ENCODE assay signal across 7 cellular contexts in the genomic region with DNA sequence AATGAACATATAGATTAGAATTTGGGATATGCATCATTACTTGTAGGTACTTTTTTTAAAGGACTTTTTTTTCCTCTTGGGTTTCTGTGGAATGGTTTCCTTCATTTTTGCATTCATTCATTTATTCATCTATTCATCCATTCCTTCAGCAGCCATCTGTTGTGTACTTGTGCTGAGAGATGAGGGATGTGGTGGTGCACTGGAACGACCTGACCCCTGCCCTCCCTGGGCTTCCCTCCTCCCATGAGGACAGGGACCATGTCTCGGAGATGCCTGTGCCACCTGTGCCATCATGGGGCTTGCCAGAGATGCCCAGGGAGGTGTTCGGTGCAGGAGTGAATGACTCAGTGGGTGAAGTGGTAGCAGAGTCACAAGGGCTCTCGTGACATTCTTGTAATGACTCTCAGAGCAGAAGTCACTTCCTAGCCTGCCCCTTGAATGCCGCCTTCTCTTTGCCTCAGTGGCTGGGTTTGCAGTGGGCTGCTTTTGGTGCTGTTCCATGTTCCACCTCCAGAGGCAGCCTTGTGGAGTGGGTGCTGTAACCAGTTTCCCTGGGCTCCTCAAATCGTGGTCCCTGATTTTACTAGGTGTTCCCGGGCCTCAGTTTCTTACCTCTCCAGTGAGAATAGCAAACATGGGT. TPM values are rescaled to one million over a fixed set of nuclear protein-coding genes. Genes with fewer than 3 reads are reported as not detected.
DNase-seq lines count a peak whose midpoint lies in the region; ATAC-seq, FAIRE-seq and TF ChIP-seq lines count a peak whose summit lies in the region.

No MANE protein-coding gene starts in this region.

- H3K9me3 Mint-ChIP-seq in mesothelial cell of epicardium, result peaks cover 3% of the 10 kb centered on the region

- peak; percentile 50 for ATAC-seq in GM19023 (IDR thresholded peaks at IDR 0.05; ENCODE audit: unreplicated experiment)
- ATAC-seq in HG03571 (IDR thresholded peaks at IDR 0.05; ENCODE audit: unreplicated experiment), result peak; percentile 56
- no peak for ATAC-seq in GM21367 (IDR thresholded peaks at IDR 0.05; ENCODE audit: unreplicated experiment)
- no peak for ATAC-seq in HG03159 (IDR thresholded peaks at IDR 0.05; ENCODE audit: unreplicated experiment)

- no peak overlapping the region for H3K27ac Mint-ChIP-seq in mesothelial cell of epicardium

- peak; percentile 78 for DNase-seq in activated T-cell treated with anti-CD3 and anti-CD28 coated beads for 48 hours (ENCODE audit: low read depth)
- no peak for DNase-seq in mesothelial cell of epicardium (ENCODE audit: low spot score in 2 of 2, unreplicated experiment in 2 of 2)
- no peak for DNase-seq in urothelium cell line (ENCODE audit: low spot score)

- H3K27me3 Mint-ChIP-seq in mesothelial cell of epicardium (ENCODE audit: low read depth), result no peaks in the 10 kb centered on the region

- peaks cover 22% of the 10 kb centered on the region for H3K36me3 Mint-ChIP-seq in mesothelial cell of epicardium

- TF ChIP-seq CTCF in mesothelial cell of epicardium (IDR thresholded peaks at IDR 0.05; ENCODE audit: unreplicated experiment), result peak; percentile 41

- no peak overlapping the region for H3K4me3 Mint-ChIP-seq in mesothelial cell of epicardium

- peaks cover 20% of the 10 kb centered on the region for H3K4me1 Mint-ChIP-seq in mesothelial cell of epicardium

- FAIRE-seq in urothelium cell line (lab: Jason Lieb, UNC), result no peak

RNA-seq across cellular contexts. Expression of a gene that starts 43.9 kb away (rescaled TPM):
- 40.5 to 44.9 TPM (median 43.3 TPM) in 3 replicates for total RNA-seq in mesothelial cell of epicardium

RNA-seq across cellular contexts. Expression of a gene that starts 46.0 kb away (rescaled TPM):
- 31.2 to 33.0 TPM (median 31.5 TPM) in 3 replicates for total RNA-seq in mesothelial cell of epicardium

Comparison
In these comparisons a context has a peak if more than half of its experiments do, and no peak if none do; other contexts are left out.
1. ATAC-seq: peak in GM19023 (single experiment) and HG03571 (single experiment); none in GM21367 (single experiment) and HG03159 (single experiment).